ENCODE assay signal across 1 cellular context in genomic region chr20:36572701-36573102, GRCh38.
TF ChIP-seq lines count a peak whose summit lies in the region.

No MANE protein-coding gene starts in this region.

TF ChIP-seq in HepG2, 621 proteins besides CTCF, POLR2A, EP300 and RAD21 (continues in another document):
- no peak for TF ChIP-seq ZNF101 (CRISPR knock-in tag; IDR thresholded peaks at IDR 0.05; ENCODE audit: borderline replicate concordance, low read depth)
- TF ChIP-seq IRF9 (CRISPR knock-in tag; IDR thresholded peaks at IDR 0.05; ENCODE audit: borderline replicate concordance) = no peak
- TF ChIP-seq, protein P1, sequence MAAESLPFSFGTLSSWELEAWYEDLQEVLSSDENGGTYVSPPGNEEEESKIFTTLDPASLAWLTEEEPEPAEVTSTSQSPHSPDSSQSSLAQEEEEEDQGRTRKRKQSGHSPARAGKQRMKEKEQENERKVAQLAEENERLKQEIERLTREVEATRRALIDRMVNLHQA (CRISPR knock-in tag; IDR thresholded peaks at IDR 0.05) = no peak
- no peak for TF ChIP-seq ZNF276 (CRISPR knock-in tag; IDR thresholded peaks at IDR 0.05; ENCODE audit: low read depth)
- TF ChIP-seq CBX5 (CRISPR knock-in tag; IDR thresholded peaks at IDR 0.05; ENCODE audit: borderline replicate concordance) = no peak
- no peak for TF ChIP-seq SALL2 (CRISPR knock-in tag; IDR thresholded peaks at IDR 0.05)
- peak; percentile 89; the same call in 1 of the 2 replicates for TF ChIP-seq NFKB2 (CRISPR knock-in tag; IDR thresholded peaks at IDR 0.05; ENCODE audit: borderline replicate concordance)
- no peak for TF ChIP-seq KMT2A (CRISPR knock-in tag; IDR thresholded peaks at IDR 0.05)
- TF ChIP-seq MBNL3 (CRISPR knock-in tag; conservative IDR thresholded peaks at IDR 0.05) = no peak
- TF ChIP-seq MLX (CRISPR knock-in tag; IDR thresholded peaks at IDR 0.05) = no peak
- TF ChIP-seq IRX3 (CRISPR knock-in tag; IDR thresholded peaks at IDR 0.05; ENCODE audit: borderline replicate concordance, low read depth) = no peak
- TF ChIP-seq ZNF563 (CRISPR knock-in tag; IDR thresholded peaks at IDR 0.05) = no peak; the same call in 1 of the 2 replicates
- no peak for TF ChIP-seq TFDP1 (CRISPR knock-in tag; IDR thresholded peaks at IDR 0.05; ENCODE audit: borderline replicate concordance)
- TF ChIP-seq ZSCAN22 (CRISPR knock-in tag; IDR thresholded peaks at IDR 0.05) = no peak
- no peak for TF ChIP-seq ZNF207 (IDR thresholded peaks at IDR 0.05; ENCODE audit: borderline replicate concordance)
- no peak for TF ChIP-seq THAP9 (CRISPR knock-in tag; IDR thresholded peaks at IDR 0.05; ENCODE audit: borderline replicate concordance)
- TF ChIP-seq KDM5A (IDR thresholded peaks at IDR 0.05; ENCODE audit: borderline replicate concordance, low read length) = no peak
- no peak for TF ChIP-seq HNF1A (IDR thresholded peaks at IDR 0.05; ENCODE audit: low read depth)
- TF ChIP-seq HNF1A (CRISPR knock-in tag; IDR thresholded peaks at IDR 0.05; ENCODE audit: borderline replicate concordance) = no peak
- no peak for TF ChIP-seq ZMAT3 (CRISPR knock-in tag; conservative IDR thresholded peaks at IDR 0.05)
- TF ChIP-seq RFX3 (CRISPR knock-in tag; IDR thresholded peaks at IDR 0.05) = no peak
- no peak for TF ChIP-seq NR3C1 (CRISPR knock-in tag; IDR thresholded peaks at IDR 0.05)
- no peak for TF ChIP-seq HNF4A (CRISPR knock-in tag; IDR thresholded peaks at IDR 0.05)
- no peak for TF ChIP-seq TEAD3 (CRISPR knock-in tag; optimal IDR thresholded peaks at IDR 0.05; ENCODE audit: borderline replicate concordance)
- no peak for TF ChIP-seq ATF1 (CRISPR knock-in tag; IDR thresholded peaks at IDR 0.05)
- TF ChIP-seq SUZ12 (IDR thresholded peaks at IDR 0.05; ENCODE audit: low read depth, low read length) = no peak
- TF ChIP-seq ZNF782 (CRISPR knock-in tag; IDR thresholded peaks at IDR 0.05; ENCODE audit: borderline replicate concordance) = no peak
- TF ChIP-seq, protein P2, sequence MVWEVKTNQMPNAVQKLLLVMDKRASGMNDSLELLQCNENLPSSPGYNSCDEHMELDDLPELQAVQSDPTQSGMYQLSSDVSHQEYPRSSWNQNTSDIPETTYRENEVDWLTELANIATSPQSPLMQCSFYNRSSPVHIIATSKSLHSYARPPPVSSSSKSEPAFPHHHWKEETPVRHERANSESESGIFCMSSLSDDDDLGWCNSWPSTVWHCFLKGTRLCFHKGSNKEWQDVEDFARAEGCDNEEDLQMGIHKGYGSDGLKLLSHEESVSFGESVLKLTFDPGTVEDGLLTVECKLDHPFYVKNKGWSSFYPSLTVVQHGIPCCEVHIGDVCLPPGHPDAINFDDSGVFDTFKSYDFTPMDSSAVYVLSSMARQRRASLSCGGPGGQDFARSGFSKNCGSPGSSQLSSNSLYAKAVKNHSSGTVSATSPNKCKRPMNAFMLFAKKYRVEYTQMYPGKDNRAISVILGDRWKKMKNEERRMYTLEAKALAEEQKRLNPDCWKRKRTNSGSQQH (CRISPR knock-in tag; IDR thresholded peaks at IDR 0.05; ENCODE audit: low read depth) = no peak
- TF ChIP-seq, protein P3, sequence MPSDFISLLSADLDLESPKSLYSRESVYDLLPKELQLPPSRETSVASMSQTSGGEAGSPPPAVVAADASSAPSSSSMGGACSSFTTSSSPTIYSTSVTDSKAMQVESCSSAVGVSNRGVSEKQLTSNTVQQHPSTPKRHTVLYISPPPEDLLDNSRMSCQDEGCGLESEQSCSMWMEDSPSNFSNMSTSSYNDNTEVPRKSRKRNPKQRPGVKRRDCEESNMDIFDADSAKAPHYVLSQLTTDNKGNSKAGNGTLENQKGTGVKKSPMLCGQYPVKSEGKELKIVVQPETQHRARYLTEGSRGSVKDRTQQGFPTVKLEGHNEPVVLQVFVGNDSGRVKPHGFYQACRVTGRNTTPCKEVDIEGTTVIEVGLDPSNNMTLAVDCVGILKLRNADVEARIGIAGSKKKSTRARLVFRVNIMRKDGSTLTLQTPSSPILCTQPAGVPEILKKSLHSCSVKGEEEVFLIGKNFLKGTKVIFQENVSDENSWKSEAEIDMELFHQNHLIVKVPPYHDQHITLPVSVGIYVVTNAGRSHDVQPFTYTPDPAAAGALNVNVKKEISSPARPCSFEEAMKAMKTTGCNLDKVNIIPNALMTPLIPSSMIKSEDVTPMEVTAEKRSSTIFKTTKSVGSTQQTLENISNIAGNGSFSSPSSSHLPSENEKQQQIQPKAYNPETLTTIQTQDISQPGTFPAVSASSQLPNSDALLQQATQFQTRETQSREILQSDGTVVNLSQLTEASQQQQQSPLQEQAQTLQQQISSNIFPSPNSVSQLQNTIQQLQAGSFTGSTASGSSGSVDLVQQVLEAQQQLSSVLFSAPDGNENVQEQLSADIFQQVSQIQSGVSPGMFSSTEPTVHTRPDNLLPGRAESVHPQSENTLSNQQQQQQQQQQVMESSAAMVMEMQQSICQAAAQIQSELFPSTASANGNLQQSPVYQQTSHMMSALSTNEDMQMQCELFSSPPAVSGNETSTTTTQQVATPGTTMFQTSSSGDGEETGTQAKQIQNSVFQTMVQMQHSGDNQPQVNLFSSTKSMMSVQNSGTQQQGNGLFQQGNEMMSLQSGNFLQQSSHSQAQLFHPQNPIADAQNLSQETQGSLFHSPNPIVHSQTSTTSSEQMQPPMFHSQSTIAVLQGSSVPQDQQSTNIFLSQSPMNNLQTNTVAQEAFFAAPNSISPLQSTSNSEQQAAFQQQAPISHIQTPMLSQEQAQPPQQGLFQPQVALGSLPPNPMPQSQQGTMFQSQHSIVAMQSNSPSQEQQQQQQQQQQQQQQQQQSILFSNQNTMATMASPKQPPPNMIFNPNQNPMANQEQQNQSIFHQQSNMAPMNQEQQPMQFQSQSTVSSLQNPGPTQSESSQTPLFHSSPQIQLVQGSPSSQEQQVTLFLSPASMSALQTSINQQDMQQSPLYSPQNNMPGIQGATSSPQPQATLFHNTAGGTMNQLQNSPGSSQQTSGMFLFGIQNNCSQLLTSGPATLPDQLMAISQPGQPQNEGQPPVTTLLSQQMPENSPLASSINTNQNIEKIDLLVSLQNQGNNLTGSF (CRISPR knock-in tag; IDR thresholded peaks at IDR 0.05) = no peak
- no peak for TF ChIP-seq RFXANK (CRISPR knock-in tag; IDR thresholded peaks at IDR 0.05)
- no peak for TF ChIP-seq RCOR2 (CRISPR knock-in tag; IDR thresholded peaks at IDR 0.05)
- peak; percentile 15; the same call in 1 of the 2 replicates for TF ChIP-seq MXD4 (CRISPR knock-in tag; IDR thresholded peaks at IDR 0.05)
- TF ChIP-seq ZNF530 (CRISPR knock-in tag; IDR thresholded peaks at IDR 0.05; ENCODE audit: low read depth) = 0 out of 2 replicates have a peak, but pooled peaks have one; percentile 67
- peak; percentile 65; the same call in 1 of the 2 replicates for TF ChIP-seq REL (CRISPR knock-in tag; conservative IDR thresholded peaks at IDR 0.05)
- no peak for TF ChIP-seq HNRNPUL1 (IDR thresholded peaks at IDR 0.05; ENCODE audit: low read depth, low read length)
- no peak for TF ChIP-seq YEATS4 (CRISPR knock-in tag; IDR thresholded peaks at IDR 0.05; ENCODE audit: borderline replicate concordance)
- no peak for TF ChIP-seq BHLHE40 (IDR thresholded peaks at IDR 0.05; ENCODE audit: low read length)
- no peak for TF ChIP-seq ARNTL (CRISPR knock-in tag; IDR thresholded peaks at IDR 0.05)
- 0 out of 2 replicates have a peak, but pooled peaks have one; percentile 73 for TF ChIP-seq ZNF30 (CRISPR knock-in tag; IDR thresholded peaks at IDR 0.05)
- no peak for TF ChIP-seq ZNF841 (CRISPR knock-in tag; IDR thresholded peaks at IDR 0.05; ENCODE audit: borderline replicate concordance)
- no peak for TF ChIP-seq ZNF777 (CRISPR knock-in tag; IDR thresholded peaks at IDR 0.05)
- TF ChIP-seq YY1 (IDR thresholded peaks at IDR 0.05; ENCODE audit: insufficient read depth, insufficient replicate concordance, low read depth, low read length) = no peak
- TF ChIP-seq ZC3H4 (CRISPR knock-in tag; IDR thresholded peaks at IDR 0.05; ENCODE audit: borderline replicate concordance) = no peak
- peak; percentile 7; the same call in 1 of the 2 replicates for TF ChIP-seq NR2F2 (IDR thresholded peaks at IDR 0.05; ENCODE audit: borderline replicate concordance, low read depth)
